In the genomic region with DNA sequence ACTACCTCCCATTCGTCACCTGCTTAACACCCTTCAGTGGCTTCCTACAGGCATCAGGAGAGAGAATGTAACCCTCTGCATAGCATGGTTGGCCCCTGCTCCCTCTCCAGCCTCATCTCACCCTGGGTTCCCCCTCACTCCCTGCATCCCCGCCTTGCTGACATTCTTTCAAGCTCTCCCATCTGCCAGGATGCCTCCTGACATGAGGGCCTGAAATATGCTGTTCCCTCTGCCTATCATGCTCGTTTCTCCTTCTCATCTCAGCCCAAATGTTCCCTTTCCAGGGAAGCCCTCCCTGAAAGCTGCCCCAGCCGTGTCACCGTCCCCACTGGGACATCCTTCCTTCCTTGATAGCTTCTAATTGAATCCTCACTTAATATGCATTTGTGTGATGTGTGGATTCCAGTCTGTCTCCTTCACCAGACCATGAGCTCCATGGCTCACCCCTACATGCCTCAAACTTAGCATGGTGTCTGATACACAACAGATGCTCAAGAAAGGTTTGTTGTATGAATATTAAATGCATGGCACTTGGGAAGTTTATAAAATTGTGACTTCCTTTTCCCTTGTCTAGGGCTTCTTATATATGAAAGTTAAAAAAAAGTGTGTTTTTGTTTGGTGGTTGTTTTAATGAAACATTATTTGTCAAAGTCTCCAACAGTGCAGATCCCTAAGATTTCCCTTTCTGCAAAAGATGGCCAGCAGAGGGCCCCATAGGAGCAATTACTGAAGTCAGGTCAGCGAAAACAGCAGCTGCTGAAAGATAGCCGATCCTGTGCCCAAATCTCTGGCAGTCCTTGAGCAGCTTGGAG, we compare ENCODE assay signal across 8 cellular contexts. TPM values are rescaled to one million over a fixed set of nuclear protein-coding genes. Genes with fewer than 3 reads are reported as not detected.
DNase-seq lines count a peak whose midpoint lies in the region; ATAC-seq and TF ChIP-seq lines count a peak whose summit lies in the region.

No MANE protein-coding gene starts in this region.

- intact Hi-C loops in dorsolateral prefrontal cortex (cut with DNase I): loop anchor here (1.0 to 10.0 kb wide), 6 partner anchors 41 to 197 kb away; no protein-coding TSS in a partner anchor

- no peak for ATAC-seq in HG03095 (IDR thresholded peaks at IDR 0.05; ENCODE audit: unreplicated experiment)

- H3K27me3 ChIP-seq in dorsolateral prefrontal cortex: no peaks in the 10 kb centered on the region

- H3K27ac ChIP-seq in dorsolateral prefrontal cortex: no peak overlapping the region

- TF ChIP-seq CTCF in HFF-Myc (IDR thresholded peaks at IDR 0.05; ENCODE audit: low read depth, low read length, missing control alignments) (peak; percentile 82), dorsolateral prefrontal cortex (IDR thresholded peaks at IDR 0.05 in 54 of 56, conservative IDR thresholded peaks at IDR 0.05 in 2 of 56; ENCODE audit: low read depth in 1 of 56, partially characterized antibody in 56 of 56) (peak; percentile 67 to 93 (median 88))

- DNase-seq in COLO829 (ENCODE audit: low spot score): peak; percentile 43
- DNase-seq in HFF-Myc (ENCODE audit: extremely low read depth, low read depth): peak; percentile 22
- DNase-seq in NCI-H526 (lab: John Stamatoyannopoulos, UW): peak; percentile 72 to 88
- peak; percentile 78 to 82 for DNase-seq in activated CD4-positive, alpha-beta T cell treated with anti-CD3 and anti-CD28 coated beads, Interleukin-2, amount 50 U/mL, for 4 hours
- DNase-seq in dorsolateral prefrontal cortex: peak; percentile 62 to 92 (median 82)
- peak; percentile 92 for DNase-seq in medulla oblongata (ENCODE audit: extremely low spot score)
- peak; percentile 70 for DNase-seq in stimulated activated CD8-positive, alpha-beta memory T cell treated with anti-CD3 and anti-CD28 coated beads, Interleukin-15, amount 100 ng/mL, for 1 hour (ENCODE audit: low read depth)

- no peak overlapping the region for H3K4me3 ChIP-seq in HFF-Myc (replicated peaks; ENCODE audit: low read depth, low read length)
- no peak overlapping the region for H3K4me3 ChIP-seq in dorsolateral prefrontal cortex

RNA-seq across cellular contexts. Expression of gene C5orf58, which starts 7.3 kb away (rescaled TPM):
- total RNA-seq in dorsolateral prefrontal cortex: 1 to 10 TPM in 4 of 120 experiments, under 1 TPM in 5, not detected in 111; 0.60 to 1.4 (median 0.90) TPM

Comparison
In these comparisons a context has a peak if more than half of its experiments do, and no peak if none do; other contexts are left out.
1. DNase-seq: peak in every context shown above with its lines; median percentile 92 in medulla oblongata; 82 in dorsolateral prefrontal cortex; 80 in NCI-H526; 80 in activated CD4-positive, alpha-beta T cell treated with anti-CD3 and anti-CD28 coated beads, Interleukin-2, amount 50 U/mL, for 4 hours; 70 in stimulated activated CD8-positive, alpha-beta memory T cell treated with anti-CD3 and anti-CD28 coated beads, Interleukin-15, amount 100 ng/mL, for 1 hour; 43 in COLO829; 22 in HFF-Myc.